Comparison of ENCODE assay signal across 1 cellular context in genomic region chr9:87766697-87767096, GRCh38.
TF ChIP-seq lines count a peak whose summit lies in the region.

No MANE protein-coding gene starts in this region.

TF ChIP-seq in HCT116, 20 proteins besides CTCF, POLR2A, EP300 and RAD21 (continued from another document):
- peak; percentile 44; the same call in 1 of the 2 replicates for TF ChIP-seq MAX (IDR thresholded peaks at IDR 0.05)
- no peak for TF ChIP-seq SIN3A (IDR thresholded peaks at IDR 0.05; ENCODE audit: low read depth)
- peak; percentile 52; the same call in 1 of the 2 replicates for TF ChIP-seq POLR2AphosphoS5 (IDR thresholded peaks at IDR 0.05; ENCODE audit: low read depth, low read length)
- TF ChIP-seq SP1 (IDR thresholded peaks at IDR 0.05; ENCODE audit: low read depth) = peak; percentile 86
- no peak for TF ChIP-seq REST (IDR thresholded peaks at IDR 0.05; ENCODE audit: low read depth)
- peak; percentile 66 for TF ChIP-seq CEBPB (IDR thresholded peaks at IDR 0.05; ENCODE audit: low read depth)
- TF ChIP-seq ZNF274 (IDR thresholded peaks at IDR 0.05; ENCODE audit: low read depth, low read length) = no peak
- TF ChIP-seq YY1 (IDR thresholded peaks at IDR 0.05; ENCODE audit: extremely low read depth, insufficient replicate concordance, low read depth, low read length) = peak; percentile 19
- TF ChIP-seq FOSL1 (IDR thresholded peaks at IDR 0.05; ENCODE audit: low read depth) = no peak
- TF ChIP-seq JUND (IDR thresholded peaks at IDR 0.05) = peak; percentile 40
- TF ChIP-seq EZH2 (IDR thresholded peaks at IDR 0.05) = no peak
- TF ChIP-seq CBX3 (IDR thresholded peaks at IDR 0.05; ENCODE audit: low read depth) = peak; percentile 79
- no peak for TF ChIP-seq ZFX (IDR thresholded peaks at IDR 0.05)
- no peak for TF ChIP-seq TCF7L2 (IDR thresholded peaks at IDR 0.05; ENCODE audit: borderline replicate concordance, extremely low read depth, insufficient read depth, insufficient read length)
- TF ChIP-seq EGR1 (IDR thresholded peaks at IDR 0.05; ENCODE audit: low read depth) = no peak
- TF ChIP-seq ATF3 (IDR thresholded peaks at IDR 0.05) = no peak
- TF ChIP-seq EZH2phosphoT487 (IDR thresholded peaks at IDR 0.05; ENCODE audit: borderline replicate concordance) = no peak
- TF ChIP-seq SRF (IDR thresholded peaks at IDR 0.05; ENCODE audit: low read depth) = no peak
TF ChIP-seq in HCT116: peak in this region for 7.
